8 cellular contexts compared by ENCODE assay signal in the genomic region with DNA sequence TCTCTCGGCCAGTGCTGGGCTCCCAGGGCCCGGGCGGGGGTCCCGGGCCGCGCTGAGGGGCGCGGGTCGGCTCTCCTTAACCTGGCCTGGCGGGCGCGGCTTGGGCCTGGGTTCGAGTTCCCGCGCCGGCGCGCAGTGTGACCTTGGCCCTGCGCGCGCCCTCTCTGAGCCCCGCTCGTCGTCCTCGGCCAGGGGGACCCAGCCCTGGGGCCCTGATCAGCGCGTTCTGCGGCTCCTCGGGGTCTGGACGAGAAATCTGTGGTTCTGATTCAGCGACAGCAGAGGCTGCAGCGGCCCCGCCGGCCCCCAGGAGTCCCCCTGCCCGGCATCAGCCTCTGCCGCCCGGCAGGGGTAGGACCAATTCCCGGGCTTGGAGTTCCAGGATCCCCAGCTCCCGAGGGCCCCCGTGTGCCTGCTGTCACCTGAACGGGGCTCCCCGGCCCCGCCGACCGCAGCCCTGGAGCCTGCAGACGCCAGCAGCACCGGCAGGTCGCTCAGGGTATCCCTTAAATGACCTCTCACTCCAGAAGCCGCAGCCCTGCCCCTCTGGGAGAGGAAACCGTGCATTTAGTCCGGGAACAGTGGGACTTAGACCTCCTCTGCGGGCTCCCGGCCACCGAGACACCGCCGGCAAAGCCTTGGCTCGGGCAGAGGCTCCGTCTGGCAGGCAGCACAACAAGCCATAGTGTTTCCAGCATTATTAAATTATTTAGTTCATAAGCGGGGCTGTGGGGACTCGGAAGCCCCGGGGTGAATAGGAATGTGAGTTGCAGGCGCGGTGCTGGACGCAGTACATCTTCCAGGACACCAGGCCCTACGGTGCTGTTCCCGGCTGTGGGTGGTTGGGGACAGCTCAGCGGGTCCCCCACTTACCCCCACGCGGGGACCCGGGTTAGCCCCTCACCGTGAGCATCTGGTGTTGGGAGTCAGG. TPM values are rescaled to one million over a fixed set of nuclear protein-coding genes. Genes with fewer than 3 reads are reported as not detected.
DNase-seq lines count a peak whose midpoint lies in the region; ATAC-seq and TF ChIP-seq lines count a peak whose summit lies in the region.

No MANE protein-coding gene starts in this region.

- no peaks in the 10 kb centered on the region for H3K9me3 Mint-ChIP-seq in activated naive CD8-positive, alpha-beta T cell (ENCODE audit: low read depth)
- H3K9me3 Mint-ChIP-seq in glutamatergic neuron (ENCODE audit: unreplicated experiment) = peaks cover 8% of the 10 kb centered on the region

- no peaks in the 10 kb centered on the region for H3K27me3 Mint-ChIP-seq in activated naive CD8-positive, alpha-beta T cell
- peaks cover 6% of the 10 kb centered on the region for H3K27me3 Mint-ChIP-seq in glutamatergic neuron (ENCODE audit: unreplicated experiment)

- peak overlapping the region; percentile 81 for H3K4me3 ChIP-seq in H7 (ENCODE audit: insufficient read depth, low read depth, low read length)

- H3K27me3 ChIP-seq in H7 (ENCODE audit: control insufficient read depth, insufficient read depth, low read length) = no peaks in the 10 kb centered on the region

- peak overlapping the region; percentile 90 for H3K27ac Mint-ChIP-seq in activated naive CD8-positive, alpha-beta T cell
- no peak overlapping the region for H3K27ac Mint-ChIP-seq in glutamatergic neuron (ENCODE audit: unreplicated experiment)

- no peaks in the 10 kb centered on the region for H3K36me3 Mint-ChIP-seq in activated naive CD8-positive, alpha-beta T cell
- no peaks in the 10 kb centered on the region for H3K36me3 Mint-ChIP-seq in glutamatergic neuron (ENCODE audit: unreplicated experiment)

- peaks cover 55% of the 10 kb centered on the region for H3K4me1 Mint-ChIP-seq in activated naive CD8-positive, alpha-beta T cell (ENCODE audit: low read depth)
- H3K4me1 Mint-ChIP-seq in glutamatergic neuron (ENCODE audit: low read depth, unreplicated experiment) = peaks cover 31% of the 10 kb centered on the region

- TF ChIP-seq CTCF in glutamatergic neuron (IDR thresholded peaks at IDR 0.05; ENCODE audit: partially characterized antibody, unreplicated experiment) = peak; percentile 16

- peak; percentile 20 for DNase-seq in Caki2 (ENCODE audit: low read depth)
- DNase-seq in H7 = peak; percentile 90
- peak; percentile 34 for DNase-seq in NCI-H510A (lab: John Stamatoyannopoulos, UW)
- peak; percentile 60 for DNase-seq in glutamatergic neuron
- peak in 38 of 56 donors; percentile 12 to 64 (median 47) for DNase-seq in nucleus accumbens (lab: John Stamatoyannopoulos, UW)
- DNase-seq in NCI-H1436 (lab: John Stamatoyannopoulos, UW) = no peak

- in situ Hi-C loops in Caki2 (cut with HindIII; ENCODE audit: low pct_unique_long_range_greater_than_20kb, low sequenced_read_pairs) = no loop called here

- H3K36me3 ChIP-seq in H7 (replicated peaks; ENCODE audit: control insufficient read depth, insufficient read depth, low read length) = no peaks in the 10 kb centered on the region

- ATAC-seq in GM18868 (IDR thresholded peaks at IDR 0.05; ENCODE audit: unreplicated experiment) = no peak

- H3K4me3 Mint-ChIP-seq in activated naive CD8-positive, alpha-beta T cell = peak overlapping the region; percentile 90
- peak overlapping the region; percentile 86 for H3K4me3 Mint-ChIP-seq in glutamatergic neuron (ENCODE audit: unreplicated experiment)

RNA-seq across cellular contexts. Expression of a gene that starts 0.6 kb away (rescaled TPM):
- 5.1 and 12.7 TPM in 2 replicates for total RNA-seq in Caki2 (2014; rRNA removed; shearing (Covaris generic); ENCODE audit: low replicate concordance)
- 10.3 and 11.4 TPM in 2 replicates for total RNA-seq in H7 (2014; rRNA removed; shearing (Covaris generic))
- 27.3 TPM for total RNA-seq in glutamatergic neuron (ENCODE audit: unreplicated experiment)

RNA-seq across cellular contexts. Expression of a gene that starts 49.4 kb away (rescaled TPM):
- 202 and 205 TPM in 2 replicates for total RNA-seq in Caki2 (2014; rRNA removed; shearing (Covaris generic); ENCODE audit: low replicate concordance)
- 314 and 319 TPM in 2 replicates for total RNA-seq in H7 (2014; rRNA removed; shearing (Covaris generic))
- total RNA-seq in glutamatergic neuron (ENCODE audit: unreplicated experiment) = 136 TPM
